27 cellular contexts compared by ENCODE assay signal in the genomic region with DNA sequence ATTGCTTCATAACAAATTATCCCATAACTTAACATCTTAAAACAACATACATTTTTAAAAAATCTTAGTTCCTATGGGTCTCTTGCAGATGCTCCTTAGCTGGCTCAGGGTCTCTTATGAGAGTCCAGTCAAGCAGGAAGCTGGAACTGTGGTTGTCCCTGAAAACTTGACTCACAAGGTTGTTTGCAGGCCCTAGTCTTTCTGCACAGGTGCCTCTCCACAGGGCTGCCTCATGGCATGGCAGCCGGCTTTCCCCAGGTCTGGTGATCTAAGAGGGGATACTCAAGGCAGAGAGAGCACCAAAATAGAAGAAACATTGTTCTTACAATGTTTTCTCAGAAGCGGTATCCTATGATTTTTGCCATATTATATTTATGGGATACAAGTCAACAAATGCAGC.
DNase-seq lines count a peak whose midpoint lies in the region; ATAC-seq, FAIRE-seq and TF ChIP-seq lines count a peak whose summit lies in the region.
"Had no signal": no experiment of that assay in that cellular context is flagged by ENCODE, and none has a peak within 500 bp of the region (broad histone marks: within the 10 kb centered on the region; RNA-seq: fewer than 3 reads in every experiment).

No MANE protein-coding gene starts in this region.

- no peaks in the 10 kb centered on the region for H3K9me3 ChIP-seq in SK-N-MC (ENCODE audit: low read depth, low read length)
- H3K9me3 ChIP-seq: left lung, upper lobe of right lung had no signal

- peak; percentile 36 for FAIRE-seq in H54 (lab: Jason Lieb, UNC)
- no peak for FAIRE-seq in urothelium cell line (lab: Jason Lieb, UNC)

- H3K4me3 Mint-ChIP-seq in nephron: no peak overlapping the region
- H3K4me3 Mint-ChIP-seq: activated CD8-positive, alpha-beta memory T cell treated with anti-CD3 and anti-CD28 coated beads, Interleukin-2, amount 10 ng/mL, durations not matched to agents 7 days and 5 days; activated naive CD8-positive, alpha-beta T cell treated with anti-CD3 and anti-CD28 coated beads, Interleukin-2, amount 10 ng/mL, durations not matched to agents 7 days and 5 days; activated T-cell treated with anti-CD3 and anti-CD28 coated beads, Interleukin-2, amount 50 U/mL, for 4 hours; CD8-positive, alpha-beta T cell; stimulated activated effector memory CD8-positive, alpha-beta T cell treated with anti-CD3 and anti-CD28 coated beads, Interleukin-12 subunit alpha, Interleukin-12 subunit beta, amount 100 ng/mL, for 72 hours; T-helper 1 cell treated with Interleukin-12 subunit alpha and Interleukin-12 subunit beta and Interleukin-4 antibody, amounts not matched to agents 30 μg/mL and 1 μg/mL, for 36 hours had no signal

- no peaks in the 10 kb centered on the region for H3K27me3 Mint-ChIP-seq in nephron (ENCODE audit: low read depth)
- H3K27me3 Mint-ChIP-seq: activated CD8-positive, alpha-beta memory T cell treated with anti-CD3 and anti-CD28 coated beads, Interleukin-2, amount 10 ng/mL, durations not matched to agents 7 days and 5 days; activated naive CD8-positive, alpha-beta T cell treated with anti-CD3 and anti-CD28 coated beads, Interleukin-2, amount 10 ng/mL, durations not matched to agents 7 days and 5 days had no signal

- no peak for TF ChIP-seq POLR2A in H54 (IDR thresholded peaks at IDR 0.05; ENCODE audit: low read depth, low read length)

- H3K27ac ChIP-seq in 22Rv1: 0 out of 2 replicates have a peak overlapping the region, but pooled peaks have one; percentile 9
- peak overlapping the region; percentile 98 for H3K27ac ChIP-seq in SK-N-MC
- H3K27ac ChIP-seq: epithelial cell of prostate, GM23248, left lung, upper lobe of right lung had no signal

- no peaks in the 10 kb centered on the region for H3K9me3 Mint-ChIP-seq in nephron
- H3K9me3 Mint-ChIP-seq: activated naive CD8-positive, alpha-beta T cell treated with anti-CD3 and anti-CD28 coated beads, Interleukin-2, amount 10 ng/mL, durations not matched to agents 7 days and 5 days; activated T-cell treated with anti-CD3 and anti-CD28 coated beads, Interleukin-2, amount 50 U/mL, for 4 hours; CD8-positive, alpha-beta T cell; T-helper 1 cell treated with Interleukin-12 subunit alpha and Interleukin-12 subunit beta and Interleukin-4 antibody, amounts not matched to agents 30 μg/mL and 1 μg/mL, for 36 hours had no signal

- peaks cover 5% of the 10 kb centered on the region; the same call in 1 of the 2 replicates for H3K36me3 ChIP-seq in SK-N-MC (ENCODE audit: insufficient read depth, low read length)
- H3K36me3 ChIP-seq: left lung, upper lobe of right lung had no signal

- H3K9ac ChIP-seq in SK-N-MC (ENCODE audit: insufficient read length): no peak overlapping the region
- H3K9ac ChIP-seq: GM23248, SK-N-SH had no signal

- H3K27ac Mint-ChIP-seq in nephron: peak overlapping the region in 2 of 3 experiments; percentile 20 to 27
- H3K27ac Mint-ChIP-seq: activated CD8-positive, alpha-beta memory T cell treated with anti-CD3 and anti-CD28 coated beads, Interleukin-2, amount 10 ng/mL, durations not matched to agents 7 days and 5 days; activated naive CD8-positive, alpha-beta T cell treated with anti-CD3 and anti-CD28 coated beads, Interleukin-2, amount 10 ng/mL, durations not matched to agents 7 days and 5 days; CD8-positive, alpha-beta T cell; stimulated activated effector memory CD8-positive, alpha-beta T cell treated with anti-CD3 and anti-CD28 coated beads, Interleukin-12 subunit alpha, Interleukin-12 subunit beta, amount 100 ng/mL, for 72 hours; T-helper 1 cell treated with Interleukin-12 subunit alpha and Interleukin-12 subunit beta and Interleukin-4 antibody, amounts not matched to agents 30 μg/mL and 1 μg/mL, for 36 hours had no signal

- ATAC-seq in GM21529 (IDR thresholded peaks at IDR 0.05; ENCODE audit: unreplicated experiment): no peak
- ATAC-seq: activated CD8-positive, alpha-beta memory T cell treated with anti-CD3 and anti-CD28 coated beads, Interleukin-2, amount 10 ng/mL, durations not matched to agents 7 days and 5 days; activated T-cell treated with anti-CD3 and anti-CD28 coated beads, Interleukin-2, amount 50 U/mL, for 4 hours; CD8-positive, alpha-beta T cell; left lung; stimulated activated effector memory CD8-positive, alpha-beta T cell treated with anti-CD3 and anti-CD28 coated beads, Interleukin-12 subunit alpha, Interleukin-12 subunit beta, amount 100 ng/mL, for 72 hours; upper lobe of right lung had no signal

- H3K4me1 Mint-ChIP-seq in nephron: peaks cover 64% of the 10 kb centered on the region
- H3K4me1 Mint-ChIP-seq: activated CD8-positive, alpha-beta memory T cell treated with anti-CD3 and anti-CD28 coated beads, Interleukin-2, amount 10 ng/mL, durations not matched to agents 7 days and 5 days; activated naive CD8-positive, alpha-beta T cell treated with anti-CD3 and anti-CD28 coated beads, Interleukin-2, amount 10 ng/mL, durations not matched to agents 7 days and 5 days; stimulated activated effector memory CD8-positive, alpha-beta T cell treated with anti-CD3 and anti-CD28 coated beads, Interleukin-12 subunit alpha, Interleukin-12 subunit beta, amount 100 ng/mL, for 72 hours had no signal

- H3K36me3 Mint-ChIP-seq in nephron (ENCODE audit: low read depth): peaks cover 5% of the 10 kb centered on the region
- H3K36me3 Mint-ChIP-seq: activated CD8-positive, alpha-beta memory T cell treated with anti-CD3 and anti-CD28 coated beads, Interleukin-2, amount 10 ng/mL, durations not matched to agents 7 days and 5 days; activated naive CD8-positive, alpha-beta T cell treated with anti-CD3 and anti-CD28 coated beads, Interleukin-2, amount 10 ng/mL, durations not matched to agents 7 days and 5 days; CD8-positive, alpha-beta T cell; stimulated activated effector memory CD8-positive, alpha-beta T cell treated with anti-CD3 and anti-CD28 coated beads, Interleukin-12 subunit alpha, Interleukin-12 subunit beta, amount 100 ng/mL, for 72 hours had no signal

- DNase-seq in H54 (ENCODE audit: insufficient read length, low spot score): no peak
- DNase-seq in SK-N-MC (ENCODE audit: low read depth, low spot score): no peak
- DNase-seq in urothelium cell line (ENCODE audit: low spot score): no peak
- DNase-seq in DMS79 treated with DMSO at 0.1 percent for 48 hours (lab: John Stamatoyannopoulos, UW): no peak
- DNase-seq in NCI-H1694 treated with DMSO at 0.1 percent for 48 hours (lab: John Stamatoyannopoulos, UW): no peak
- DNase-seq: activated CD8-positive, alpha-beta memory T cell treated with anti-CD3 and anti-CD28 coated beads, Interleukin-2, amount 10 ng/mL, durations not matched to agents 7 days and 5 days; activated gamma-delta T cell treated with Interleukin-2 at 50 U/mL for 16 hours; activated naive CD8-positive, alpha-beta T cell treated with anti-CD3 and anti-CD28 coated beads, Interleukin-2, amount 10 ng/mL, durations not matched to agents 7 days and 5 days; activated T-cell treated with anti-CD3 and anti-CD28 coated beads, Interleukin-2, amount 50 U/mL, for 4 hours; caudate nucleus; CD8-positive, alpha-beta T cell; cortex of kidney; effector memory CD4-positive, alpha-beta T cell; GM23248; left lung; NCI-H1092 treated with DMSO at 0.1 percent for 48 hours; NCI-H187; NCI-H2171; OCI-M1; SK-N-SH; upper lobe of right lung had no signal

- no peak overlapping the region for H3K4me3 ChIP-seq in SK-N-MC
- H3K4me3 ChIP-seq: GM23248, left lung, upper lobe of right lung had no signal

- no peak for TF ChIP-seq CTCF in 22Rv1 (IDR thresholded peaks at IDR 0.05)
- TF ChIP-seq CTCF in nephron (IDR thresholded peaks at IDR 0.05; ENCODE audit: unreplicated experiment in 3 of 3): no peak
